ENCODE assay signal across 8 cellular contexts in genomic region chr4:78509030-78509429, GRCh38.
"Had no signal": no experiment of that assay in that cellular context is flagged by ENCODE, and none has a peak within 500 bp of the region (broad histone marks: within the 10 kb centered on the region; RNA-seq: fewer than 3 reads in every experiment).

No MANE protein-coding gene starts in this region.

- H3K27ac ChIP-seq: GM23248 had no signal

- DNase-seq: GM23248, GOT3, H7, H9, HCEC 1CT had no signal

- H3K4me3 ChIP-seq: GM23248, GM23338, HAP-1 had no signal

- H3K9me3 ChIP-seq: HAP-1 had no signal

- H3K36me3 ChIP-seq: HAP-1 had no signal

- H3K4me1 ChIP-seq: HAP-1 had no signal

- ATAC-seq: GM23338, HCT116 had no signal

- H3K4me3 Mint-ChIP-seq: GM23338, H9 had no signal

- H3K9me3 Mint-ChIP-seq: GM23338, H9 had no signal

- H3K27ac Mint-ChIP-seq: GM23338, H9 had no signal
